In the genomic region with DNA sequence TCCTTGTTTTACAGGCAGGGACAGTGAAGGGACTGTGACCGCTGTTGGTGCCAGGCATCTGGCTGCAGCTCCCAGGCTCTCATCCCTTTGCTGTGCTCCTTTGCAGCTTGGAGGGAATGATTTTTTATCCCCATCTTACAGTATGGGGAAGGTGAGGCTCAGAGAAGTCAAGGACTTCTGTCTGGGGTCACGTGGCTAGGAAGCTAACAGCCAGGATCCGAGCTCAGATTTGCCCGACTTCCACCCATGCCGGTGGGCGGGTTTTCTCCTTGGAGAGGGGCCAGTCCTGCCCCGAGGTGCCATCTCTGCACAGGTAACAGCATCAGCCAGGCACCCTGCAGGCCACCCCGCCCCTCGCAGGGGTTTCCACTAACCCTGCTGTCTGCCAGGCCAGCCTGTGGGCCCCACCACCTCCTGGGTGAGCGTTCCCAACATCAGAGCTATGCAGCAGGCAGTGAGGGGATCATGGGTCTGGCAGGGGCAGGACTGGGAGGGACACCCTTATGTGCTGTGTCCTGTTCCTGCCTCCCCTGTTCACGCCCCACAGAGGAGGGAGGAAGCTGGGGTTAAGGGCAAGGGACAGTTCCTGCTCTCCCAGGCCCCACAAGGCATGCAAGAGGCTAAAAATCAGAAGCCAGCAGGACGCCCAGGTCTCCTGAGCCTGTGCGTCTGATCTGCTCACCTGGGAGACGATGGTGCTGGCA, we compare ENCODE assay signal across 23 cellular contexts. TPM values are rescaled to one million over a fixed set of nuclear protein-coding genes. Genes with fewer than 3 reads are reported as not detected.
"Had no signal": no experiment of that assay in that cellular context is flagged by ENCODE, and none has a peak within 500 bp of the region (broad histone marks: within the 10 kb centered on the region; RNA-seq: fewer than 3 reads in every experiment).

No MANE protein-coding gene starts in this region.

- H3K36me3 ChIP-seq: MG63 had no signal

- DNase-seq: activated CD4-positive, alpha-beta memory T cell treated with anti-CD3 and anti-CD28 coated beads for 36 hours; activated CD4-positive, alpha-beta T cell treated with anti-CD3 and anti-CD28 coated beads, Interleukin-2, amount 10 ng/mL, durations not matched to agents 7 days and 5 days; activated CD4-positive, CD25-positive, alpha-beta regulatory T cell; activated CD8-positive, alpha-beta memory T cell treated with anti-CD3 and anti-CD28 coated beads for 24 hours; activated effector memory CD4-positive, alpha-beta T cell treated with anti-CD3 and anti-CD28 coated beads, Interleukin-2, amount 50 U/mL, for 16 hours; activated naive CD4-positive, alpha-beta T cell treated with Interleukin-2 at 50 U/mL for 16 hours; activated naive CD8-positive, alpha-beta T cell treated with anti-CD3 and anti-CD28 coated beads, Interleukin-2, amount 50 U/mL, for 24 hours; activated T-cell treated with anti-CD3 and anti-CD28 coated beads, Interleukin-2, amount 50 U/mL, for 4 hours; amniotic stem cell; MG63; MV-4-11; NCI-H1092 treated with DMSO at 0.1 percent for 48 hours; NCI-H1417 treated with DMSO at 0.1 percent for 48 hours; NCI-H1694; NCI-H2029; NCI-H510A treated with DMSO at 0.1 percent for 48 hours; NCI-H69; PC-3; T-cell; T-helper 2 cell had no signal

- H3K4me3 ChIP-seq: MG63, SK-N-MC had no signal

- H3K27me3 ChIP-seq: MG63 had no signal

- H3K27ac ChIP-seq: SK-N-MC, VCaP had no signal

- ATAC-seq: activated naive CD4-positive, alpha-beta T cell treated with anti-CD3 and anti-CD28 coated beads, Interleukin-2, amount 50 U/mL, for 72 hours; activated naive CD8-positive, alpha-beta T cell treated with anti-CD3 and anti-CD28 coated beads, Interleukin-2, amount 50 U/mL, for 24 hours; activated T-cell treated with anti-CD3 and anti-CD28 coated beads, Interleukin-2, amount 50 U/mL, for 4 hours; PC-3; T-cell had no signal

RNA-seq across cellular contexts. Expression of gene JPH3, which starts 25.4 kb away (rescaled TPM):
- total RNA-seq: activated CD4-positive, alpha-beta T cell treated with anti-CD3 and anti-CD28 coated beads, Interleukin-2, amount 10 ng/mL, durations not matched to agents 7 days and 5 days; activated T-cell treated with anti-CD3 and anti-CD28 coated beads, Interleukin-2, amount 50 U/mL, for 4 hours; PC-3; T-cell had no signal
